Comparison of ENCODE assay signal across 24 cellular contexts in the genomic region with DNA sequence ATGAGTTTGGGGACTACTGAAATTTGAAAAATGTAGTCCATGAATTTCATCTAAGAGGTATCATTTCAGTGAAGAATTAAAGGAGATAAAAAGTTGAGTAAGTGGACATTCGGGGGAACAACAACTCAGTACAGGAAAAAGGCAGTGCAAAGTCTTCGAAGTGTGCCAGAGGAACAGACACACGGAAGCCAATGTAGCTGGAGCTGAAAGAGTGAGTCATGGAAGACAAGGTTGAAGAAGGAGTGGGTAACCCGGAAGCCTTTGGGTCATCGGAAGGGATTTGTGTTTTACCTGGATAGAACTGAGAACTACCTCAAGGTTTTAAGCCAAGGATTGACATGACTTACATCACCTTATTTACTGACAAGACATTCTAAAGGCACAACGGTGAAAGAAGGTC.
"Had no signal": no experiment of that assay in that cellular context is flagged by ENCODE, and none has a peak within 500 bp of the region (broad histone marks: within the 10 kb centered on the region; RNA-seq: fewer than 3 reads in every experiment).

No MANE protein-coding gene starts in this region.

- H2AFZ ChIP-seq: neural progenitor cell, parathyroid adenoma had no signal

- DNase-seq: occipital lobe; ovary; posterior cingulate gyrus; psoas muscle; right cardiac atrium; right lobe of liver; sigmoid colon; small intestine; stimulated activated CD4-positive, alpha-beta T cell treated with anti-CD3 and anti-CD28 coated beads, Interleukin-15, amount 100 ng/mL, for 24 hours; stimulated activated CD4-positive, alpha-beta T cell treated with anti-CD3 and anti-CD28 coated beads, Interleukin-2, amount 100 ng/mL, for 24 hours; stimulated activated CD4-positive, alpha-beta T cell treated with anti-CD3 and anti-CD28 coated beads, Interleukin-2, amount 100 ng/mL, for 48 hours; stimulated activated CD4-positive, alpha-beta T cell treated with anti-CD3 and anti-CD28 coated beads, Interleukin-4, amount 100 ng/mL, for 24 hours; stimulated activated naive B cell treated with anti-CD40 and anti-IgM and Interleukin-4, amounts not matched to agents 10 μg/mL and 1 μg/mL and 100 μg/mL, for 72 hours; stimulated activated naive CD4-positive, alpha-beta T cell treated with Interleukin-2 at 50 U/mL for 16 hours; stomach; thyroid gland; trophoblast cell; upper lobe of left lung had no signal

- H3K4me1 ChIP-seq: neural progenitor cell, parathyroid adenoma, psoas muscle, right lobe of liver, sigmoid colon, stomach, thyroid gland, tibial nerve, upper lobe of left lung, vagina had no signal

- ATAC-seq: psoas muscle; right cardiac atrium; right lobe of liver; stimulated activated effector memory CD8-positive, alpha-beta T cell treated with anti-CD3 and anti-CD28 coated beads, Interleukin-12 subunit alpha, Interleukin-12 subunit beta, amount 100 ng/mL, for 72 hours; stimulated activated naive B cell treated with anti-CD40 and anti-IgM and Interleukin-4, amounts not matched to agents 10 μg/mL and 1 μg/mL and 100 μg/mL, for 72 hours had no signal

- H3K79me2 ChIP-seq: parathyroid adenoma had no signal

- H3K9me3 ChIP-seq: ovary, psoas muscle, right lobe of liver, sigmoid colon, thoracic aorta, thyroid gland, tibial nerve, upper lobe of left lung, vagina had no signal

- H3K27ac ChIP-seq: neural progenitor cell, ovary, parathyroid adenoma, psoas muscle, right lobe of liver, sigmoid colon, stomach, thoracic aorta, thyroid gland, tibial nerve, upper lobe of left lung, vagina had no signal

- H3K36me3 ChIP-seq: neural progenitor cell, ovary, right lobe of liver, sigmoid colon, stomach, thoracic aorta, thyroid gland, tibial nerve, upper lobe of left lung, vagina had no signal

- H3K27me3 ChIP-seq: neural progenitor cell, ovary, right lobe of liver, sigmoid colon, stomach, thyroid gland, tibial nerve, upper lobe of left lung, vagina had no signal

- H3K4me3 ChIP-seq: neural progenitor cell, ovary, psoas muscle, right lobe of liver, sigmoid colon, stomach, thoracic aorta, thyroid gland, tibial nerve, upper lobe of left lung, vagina had no signal

- H3K9ac ChIP-seq: neural progenitor cell, parathyroid adenoma had no signal

- H3K4me2 ChIP-seq: neural progenitor cell had no signal
